1 cellular context compared by ENCODE assay signal in genomic region chr12:32047846-32048245, GRCh38.
TF ChIP-seq lines count a peak whose summit lies in the region.

No MANE protein-coding gene starts in this region.

TF ChIP-seq in H1, 55 proteins besides CTCF, POLR2A, EP300 and RAD21:
- TF ChIP-seq POU5F1 (IDR thresholded peaks at IDR 0.05; ENCODE audit: low read depth, low read length) (no peak), POLR2AphosphoS5 (IDR thresholded peaks at IDR 0.05; ENCODE audit: low read depth, low read length) (no peak), NRF1 (IDR thresholded peaks at IDR 0.05; ENCODE audit: low read depth, low read length) (no peak), CHD7 (IDR thresholded peaks at IDR 0.05; ENCODE audit: insufficient replicate concordance, low read length) (no peak), TEAD4 (IDR thresholded peaks at IDR 0.05; ENCODE audit: low read depth, low read length) (no peak)
